Comparison of ENCODE assay signal across 1 cellular context in genomic region chr7:100465702-100466311, GRCh38.
TF ChIP-seq lines count a peak whose summit lies in the region.

No MANE protein-coding gene starts in this region.

TF ChIP-seq in endothelial cell of umbilical vein, 7 proteins besides CTCF, POLR2A, EP300 and RAD21:
- TF ChIP-seq POLR2AphosphoS5 (IDR thresholded peaks at IDR 0.05; ENCODE audit: insufficient read depth, low read depth, low read length), result peak; percentile 72
- TF ChIP-seq, protein P1, sequence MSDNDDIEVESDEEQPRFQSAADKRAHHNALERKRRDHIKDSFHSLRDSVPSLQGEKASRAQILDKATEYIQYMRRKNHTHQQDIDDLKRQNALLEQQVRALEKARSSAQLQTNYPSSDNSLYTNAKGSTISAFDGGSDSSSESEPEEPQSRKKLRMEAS (IDR thresholded peaks at IDR 0.05; ENCODE audit: insufficient read depth, insufficient read length), result no peak
- no peak for TF ChIP-seq JUN (IDR thresholded peaks at IDR 0.05; ENCODE audit: borderline replicate concordance, insufficient read depth, insufficient read length, low read depth)
